In genomic region chr12:107436376-107436775, GRCh38 we compare ENCODE assay signal across 11 cellular contexts.
DNase-seq lines count a peak whose midpoint lies in the region; ATAC-seq, FAIRE-seq and TF ChIP-seq lines count a peak whose summit lies in the region.
"Had no signal": no experiment of that assay in that cellular context is flagged by ENCODE, and none has a peak within 500 bp of the region (broad histone marks: within the 10 kb centered on the region; RNA-seq: fewer than 3 reads in every experiment).

No MANE protein-coding gene starts in this region.

- H3K36me3 ChIP-seq in cardiac muscle cell (no peaks in the 10 kb centered on the region), hepatocyte (replicated peaks; ENCODE audit: insufficient read depth, low read depth) (no peaks in the 10 kb centered on the region)

- H3K4me1 ChIP-seq in cardiac muscle cell (ENCODE audit: low read depth) (no peaks in the 10 kb centered on the region), hepatocyte (ENCODE audit: insufficient read depth) (no peaks in the 10 kb centered on the region)

- DNase-seq in cardiac muscle cell (ENCODE audit: low read depth in 1 of 2, low spot score in 1 of 2): peak; percentile 36 to 49
- DNase-seq in left ventricle myocardium superior: no peak
- peak; percentile 72 for DNase-seq in astrocyte of the cerebellum (ENCODE audit: low read depth)
- peak; percentile 24 for DNase-seq in hepatocyte (ENCODE audit: low spot score)
- DNase-seq in urothelium cell line (ENCODE audit: low spot score): peak; percentile 18
- DNase-seq in globus pallidus (ENCODE audit: low spot score): no peak
- DNase-seq: activated naive CD8-positive, alpha-beta T cell treated with anti-CD3 and anti-CD28 coated beads, Interleukin-2, amount 10 ng/mL, durations not matched to agents 7 days and 5 days; DMS53; effector memory CD4-positive, alpha-beta T cell had no signal

- no peaks in the 10 kb centered on the region for H4K20me1 ChIP-seq in hepatocyte (ENCODE audit: insufficient read depth, poor library complexity, severe bottlenecking)

- no peak for TF ChIP-seq CTCF in cardiac muscle cell (IDR thresholded peaks at IDR 0.05; ENCODE audit: low read depth, low read length)
- no peak for TF ChIP-seq CTCF in astrocyte of the cerebellum (IDR thresholded peaks at IDR 0.05; ENCODE audit: low read depth, low read length, missing control alignments)
- TF ChIP-seq CTCF in hepatocyte (IDR thresholded peaks at IDR 0.05; ENCODE audit: poor library complexity): no peak

- no peak for FAIRE-seq in urothelium cell line (lab: Jason Lieb, UNC)

- 86% methylated on average over 5 of the region's 5 CpGs for WGBS in hepatocyte (ENCODE audit: low lambda C conversion rate, missing lambda C conversion rate)

- intact Hi-C loops in left ventricle myocardium superior (cut with micrococcal nuclease): no loop called here

- H3K79me2 ChIP-seq in hepatocyte: no peaks in the 10 kb centered on the region

- in situ Hi-C loops in astrocyte of the cerebellum (cut with HindIII; ENCODE audit: low sequenced_read_pairs): no loop called here

- H3K4me3 ChIP-seq in cardiac muscle cell (no peak overlapping the region), astrocyte of the cerebellum (ENCODE audit: low read depth, low read length) (no peak overlapping the region), hepatocyte (no peak overlapping the region)

- no peak overlapping the region for H2AFZ ChIP-seq in hepatocyte

- H3K27me3 ChIP-seq in cardiac muscle cell (no peaks in the 10 kb centered on the region), hepatocyte (no peaks in the 10 kb centered on the region)

- no peak overlapping the region for H3K4me2 ChIP-seq in hepatocyte

- no peak overlapping the region for H3K27ac ChIP-seq in cardiac muscle cell
- no peak overlapping the region for H3K27ac ChIP-seq in hepatocyte

- H3K9me3 ChIP-seq in cardiac muscle cell (ENCODE audit: low read depth) (no peaks in the 10 kb centered on the region), hepatocyte (ENCODE audit: low read depth) (no peaks in the 10 kb centered on the region)

- H3K9me2 ChIP-seq in hepatocyte (replicated peaks; ENCODE audit: insufficient read depth): no peaks in the 10 kb centered on the region

- ATAC-seq in left ventricle myocardium superior (no peak), HG03460 (IDR thresholded peaks at IDR 0.05; ENCODE audit: unreplicated experiment) (no peak), HG02970 (IDR thresholded peaks at IDR 0.05; ENCODE audit: low FRiP score, unreplicated experiment) (no peak)

Comparison
In these comparisons a context has a peak if more than half of its experiments do, and no peak if none do; other contexts are left out.
1. DNase-seq: peak in cardiac muscle cell (2 of 2), astrocyte of the cerebellum (single experiment), hepatocyte (single experiment) and urothelium cell line (single experiment); none in left ventricle myocardium superior (single experiment) and globus pallidus (single experiment).